33 cellular contexts compared by ENCODE assay signal in genomic region chr20:60525397-60525796, GRCh38.
A peak's percentile ranks its signal among the peaks of the same experiment; 100 is the strongest.
DNase-seq lines count a peak whose midpoint lies in the region; ATAC-seq, FAIRE-seq and TF ChIP-seq lines count a peak whose summit lies in the region.
"Had no signal": no experiment of that assay in that cellular context is flagged by ENCODE, and none has a peak within 500 bp of the region (broad histone marks: within the 10 kb centered on the region; RNA-seq: fewer than 3 reads in every experiment).

No MANE protein-coding gene starts in this region.

- TF ChIP-seq POLR2A in HepG2 (IDR thresholded peaks at IDR 0.05; ENCODE audit: insufficient read depth in 1 of 2, low read depth in 2 of 2, low read length in 2 of 2) (no peak), right lobe of liver (IDR thresholded peaks at IDR 0.05) (no peak)

- TF ChIP-seq EP300 in HepG2 (IDR thresholded peaks at IDR 0.05; ENCODE audit: low read depth in 2 of 2, low read length in 2 of 2) (no peak), HepG2 (CRISPR knock-in tag; IDR thresholded peaks at IDR 0.05; ENCODE audit: borderline replicate concordance) (no peak)

- no peak for TF ChIP-seq RAD21 in HepG2 (CRISPR knock-in tag; IDR thresholded peaks at IDR 0.05)

- FAIRE-seq in HepG2 (lab: Jason Lieb, UNC) (no peak), HTR-8/SVneo (lab: Jason Lieb, UNC) (peak; percentile 51)
- FAIRE-seq: A204.1, A549, D721Med had no signal

- POLR2A ChIA-PET in HepG2 (lab: Yijun Ruan, JAX) (no interaction called here), HEK293 (lab: Yijun Ruan, JAX) (no interaction called here)

- in situ Hi-C loops in HepG2 (cut with HindIII; ENCODE audit: extremely low pct_ligation_motif_present, low pct_unique_long_range_greater_than_20kb), result no loop called here

- H3K79me2 ChIP-seq in HepG2 (ENCODE audit: insufficient read depth, low read length), result no peaks in the 10 kb centered on the region

- H3K27me3 ChIP-seq in HepG2 (ENCODE audit: control insufficient read depth in 1 of 2, insufficient read depth in 2 of 2, low read length in 2 of 2) (no peaks in the 10 kb centered on the region), right lobe of liver (no peaks in the 10 kb centered on the region)
- H3K27me3 ChIP-seq: BE2C; BLaER1; BLaER1 treated with 17β-estradiol and CSF1 and Interleukin-3, amounts not matched to agents 10 nM and 100 nM had no signal

- peaks cover 88% of the 10 kb centered on the region for H3K9me3 ChIP-seq in HepG2 (ENCODE audit: low read length)
- H3K9me3 ChIP-seq in right lobe of liver, result no peaks in the 10 kb centered on the region
- H3K9me3 ChIP-seq in HEK293 (ENCODE audit: control insufficient read depth, insufficient read depth, low read depth, low read length), result no peaks in the 10 kb centered on the region
- H3K9me3 ChIP-seq: A549; BE2C; BLaER1; BLaER1 treated with 17β-estradiol and CSF1 and Interleukin-3, amounts not matched to agents 10 nM and 100 nM had no signal

- no peak for ATAC-seq in HepG2
- no peak for ATAC-seq in right lobe of liver
- ATAC-seq in sciatic nerve, result no peak
- ATAC-seq: A549; CD8-positive, alpha-beta T cell had no signal

- H3K4me1 ChIP-seq in HepG2 (ENCODE audit: insufficient read depth, low read length) (no peaks in the 10 kb centered on the region), right lobe of liver (no peaks in the 10 kb centered on the region), HEK293 (ENCODE audit: control insufficient read depth, insufficient read depth, low read length) (no peaks in the 10 kb centered on the region)
- H3K4me1 ChIP-seq: A549; BE2C; BLaER1; BLaER1 treated with 17β-estradiol and CSF1 and Interleukin-3, amounts not matched to agents 10 nM and 100 nM; Caco-2 had no signal

- intact Hi-C loops in HepG2 (cut with micrococcal nuclease; ENCODE audit: unreplicated experiment) (no loop called here), right lobe of liver (cut with DNase I) (no loop called here), posterior cingulate gyrus (cut with DNase I) (no loop called here), sciatic nerve (cut with DNase I) (no loop called here)

- H3K27ac ChIP-seq in HepG2 (ENCODE audit: extremely low read length, insufficient read depth, low read length) (no peak overlapping the region), right lobe of liver (no peak overlapping the region), HEK293 (ENCODE audit: extremely low read depth, low read depth, low read length) (no peak overlapping the region)
- H3K27ac ChIP-seq: 22Rv1; A549; BLaER1; BLaER1 treated with 17β-estradiol and CSF1 and Interleukin-3, amounts not matched to agents 10 nM and 100 nM; C4-2B had no signal

- CTCF ChIA-PET in HepG2 (lab: Yijun Ruan, JAX; ENCODE audit: low intra/inter-chr PET ratio, low total read pairs), result no interaction called here
- CTCF ChIA-PET in HEK293 (lab: Yijun Ruan, JAX), result no interaction called here

- H3K4me3 ChIP-seq in HepG2 (replicated peaks in 1 of 3; ENCODE audit: insufficient read depth in 1 of 3, low read depth in 2 of 3, low read length in 3 of 3) (no peak overlapping the region), right lobe of liver (no peak overlapping the region), HEK293 (ENCODE audit: low read depth, low read length) (no peak overlapping the region)
- H3K4me3 ChIP-seq: A549; BLaER1; BLaER1 treated with 17β-estradiol and CSF1 and Interleukin-3, amounts not matched to agents 10 nM and 100 nM had no signal

- H3K9ac ChIP-seq in HepG2 (ENCODE audit: insufficient read depth, low read depth, low read length), result no peak overlapping the region
- H3K9ac ChIP-seq: BLaER1; BLaER1 treated with 17β-estradiol and CSF1 and Interleukin-3, amounts not matched to agents 10 nM and 100 nM had no signal

- no TSS peak for BruUV-seq in HepG2 (replicated peaks; lab: Mats Ljungman, UMichigan)

- under 1% methylated on average over 2 of the region's 2 CpGs for WGBS in HepG2 (ENCODE audit: low lambda C conversion rate)
- 61% methylated on average over 2 of the region's 2 CpGs for WGBS in right lobe of liver (ENCODE audit: insufficient coverage, low coverage, low lambda C conversion rate, missing lambda C conversion rate)

- DNase-seq in HepG2 (ENCODE audit: low spot score), result no peak
- DNase-seq in right lobe of liver, result no peak
- no peak for DNase-seq in HTR-8/SVneo (ENCODE audit: insufficient read length, low spot score)
- DNase-seq in posterior cingulate gyrus, result no peak
- no peak for DNase-seq in sciatic nerve (ENCODE audit: low spot score)
- DNase-seq: 8988T; ACHN; AML-193; BE2C; C1 segment of cervical spinal cord; Caco-2; Calu3; CD4-positive, alpha-beta memory T cell; CD4-positive, alpha-beta T cell; CD4-positive, CD25-positive, alpha-beta regulatory T cell; CD8-positive, alpha-beta memory T cell; CD8-positive, alpha-beta T cell; COR-L47; DMS 273 treated with DMSO at 0.1 percent for 48 hours; DMS153; DMS53; DMS79; DMS79 treated with DMSO at 0.1 percent for 48 hours; DND-41; EL had no signal

- no peaks in the 10 kb centered on the region for H3K36me3 ChIP-seq in HepG2 (replicated peaks in 1 of 2; ENCODE audit: control insufficient read depth in 1 of 2, insufficient read depth in 2 of 2, low read length in 2 of 2)
- no peaks in the 10 kb centered on the region for H3K36me3 ChIP-seq in right lobe of liver
- no peaks in the 10 kb centered on the region for H3K36me3 ChIP-seq in HEK293 (ENCODE audit: control insufficient read depth in 2 of 2, insufficient read depth in 1 of 2, low read length in 2 of 2)
- H3K36me3 ChIP-seq: BE2C; BLaER1; BLaER1 treated with 17β-estradiol and CSF1 and Interleukin-3, amounts not matched to agents 10 nM and 100 nM had no signal

- H4K20me1 ChIP-seq in HepG2 (ENCODE audit: insufficient read depth, low read length), result no peaks in the 10 kb centered on the region
- H4K20me1 ChIP-seq: BLaER1; BLaER1 treated with 17β-estradiol and CSF1 and Interleukin-3, amounts not matched to agents 10 nM and 100 nM had no signal

- no peak for TF ChIP-seq CTCF in HepG2 (CRISPR knock-in tag; IDR thresholded peaks at IDR 0.05)
- TF ChIP-seq CTCF in right lobe of liver (IDR thresholded peaks at IDR 0.05), result no peak
- TF ChIP-seq CTCF in HEK293 (tag by site-specific recombination; IDR thresholded peaks at IDR 0.05), result no peak

- no peak overlapping the region for H2AFZ ChIP-seq in HepG2 (ENCODE audit: low read length)

- H3K4me2 ChIP-seq in HepG2 (ENCODE audit: low read depth, low read length), result no peak overlapping the region
- H3K4me2 ChIP-seq: A549; BLaER1; BLaER1 treated with 17β-estradiol and CSF1 and Interleukin-3, amounts not matched to agents 10 nM and 100 nM had no signal

TF ChIP-seq in HepG2, 621 proteins besides CTCF, POLR2A, EP300 and RAD21:
- TF ChIP-seq FOXP1 (IDR thresholded peaks at IDR 0.05) (0 out of 2 replicates have a peak, but pooled peaks have one; percentile 7), FOXP1 (CRISPR knock-in tag; IDR thresholded peaks at IDR 0.05) (no peak), ZNF552 (CRISPR knock-in tag; IDR thresholded peaks at IDR 0.05; ENCODE audit: borderline replicate concordance) (no peak)

TF ChIP-seq in HEK293, 187 proteins besides CTCF, POLR2A, EP300 and RAD21 (continues in another document):
- TF ChIP-seq KLF17 (tag by site-specific recombination; IDR thresholded peaks at IDR 0.05) (no peak), MEIS1 (CRISPR knock-in tag; IDR thresholded peaks at IDR 0.05; ENCODE audit: borderline replicate concordance) (no peak), ZNF350 (tag by site-specific recombination; IDR thresholded peaks at IDR 0.05) (no peak), HOXA7 (CRISPR knock-in tag; IDR thresholded peaks at IDR 0.05; ENCODE audit: borderline replicate concordance) (no peak), SCRT2 (tag by site-specific recombination; IDR thresholded peaks at IDR 0.05) (peak; percentile 90), ZNF19 (tag by site-specific recombination; IDR thresholded peaks at IDR 0.05; ENCODE audit: low read depth) (no peak), SCRT1 (tag by site-specific recombination; IDR thresholded peaks at IDR 0.05; ENCODE audit: borderline replicate concordance) (peak; percentile 85; the same call in 1 of the 2 replicates), ZNF670 (tag by site-specific recombination; IDR thresholded peaks at IDR 0.05; ENCODE audit: low read depth) (no peak), ZNF621 (tag by site-specific recombination; IDR thresholded peaks at IDR 0.05) (no peak), ZNF449 (tag by site-specific recombination; IDR thresholded peaks at IDR 0.05) (no peak), ZNF2 (tag by site-specific recombination; IDR thresholded peaks at IDR 0.05) (no peak), OSR2 (tag by site-specific recombination; IDR thresholded peaks at IDR 0.05) (no peak), ZNF133 (tag by site-specific recombination; IDR thresholded peaks at IDR 0.05) (no peak), SP7 (tag by site-specific recombination; IDR thresholded peaks at IDR 0.05) (no peak), WT1 (tag by site-specific recombination; IDR thresholded peaks at IDR 0.05) (no peak)
